Comparison of ENCODE assay signal across 9 cellular contexts in genomic region chr6:154247119-154247814, GRCh38.
DNase-seq lines count a peak whose midpoint lies in the region; ATAC-seq and TF ChIP-seq lines count a peak whose summit lies in the region.
"Had no signal": no experiment of that assay in that cellular context is flagged by ENCODE, and none has a peak within 500 bp of the region (broad histone marks: within the 10 kb centered on the region; RNA-seq: fewer than 3 reads in every experiment).

No MANE protein-coding gene starts in this region.

- H4K91ac ChIP-seq in mesenchymal stem cell (ENCODE audit: low read length) = no peak overlapping the region

- WGBS in mesenchymal stem cell = 41% methylated on average over 8 of the region's 12 CpGs
- 28 to 46% (median 39%) methylated on average over 12 of the region's 12 CpGs for WGBS in ovary, 3 donors

- TF ChIP-seq POLR2A in uterus (IDR thresholded peaks at IDR 0.05) (no peak), ovary (IDR thresholded peaks at IDR 0.05) (no peak)

- no peak overlapping the region for H2AK5ac ChIP-seq in mesenchymal stem cell (ENCODE audit: low read length, severe bottlenecking)

- H3K14ac ChIP-seq in mesenchymal stem cell (ENCODE audit: low read length in 2 of 2) = no peak overlapping the region

- H3K27me3 ChIP-seq in HL-60 (ENCODE audit: insufficient read depth, poor library complexity, severe bottlenecking) (no peaks in the 10 kb centered on the region), mucosa of rectum (ENCODE audit: control insufficient read depth in 2 of 2, insufficient read depth in 2 of 2, low read length in 2 of 2) (no peaks in the 10 kb centered on the region), mesenchymal stem cell (ENCODE audit: control insufficient read depth in 1 of 2, insufficient read depth in 1 of 2, low read length in 2 of 2) (no peaks in the 10 kb centered on the region), uterus (no peaks in the 10 kb centered on the region), ovary (no peaks in the 10 kb centered on the region)

- peaks cover 32% of the 10 kb centered on the region for H3K36me3 Mint-ChIP-seq in activated naive CD4-positive, alpha-beta T cell treated with anti-CD3 and anti-CD28 coated beads, Interleukin-2, amount 10 ng/mL, durations not matched to agents 7 days and 5 days

- no peak overlapping the region for H3K9ac ChIP-seq in mucosa of rectum (ENCODE audit: low read depth in 1 of 2, low read length in 2 of 2)
- H3K9ac ChIP-seq in mesenchymal stem cell (ENCODE audit: low read length) = no peak overlapping the region

- no peak overlapping the region for H4K8ac ChIP-seq in mesenchymal stem cell (ENCODE audit: low read length)

- H3K27ac Mint-ChIP-seq in activated naive CD4-positive, alpha-beta T cell treated with anti-CD3 and anti-CD28 coated beads, Interleukin-2, amount 10 ng/mL, durations not matched to agents 7 days and 5 days = peak overlapping the region; percentile 95

- H3K79me1 ChIP-seq in mesenchymal stem cell (replicated peaks; ENCODE audit: low read length, poor library complexity, severe bottlenecking) = no peaks in the 10 kb centered on the region

- intact Hi-C loops in uterus (cut with DNase I; ENCODE audit: low total_unique reads) = no loop called here
- intact Hi-C loops in ovary (cut with DNase I) = no loop called here

- H2AFZ ChIP-seq in mesenchymal stem cell (ENCODE audit: low read depth, low read length) = no peak overlapping the region

- no peak overlapping the region for H2BK12ac ChIP-seq in mesenchymal stem cell (ENCODE audit: low read length in 2 of 2)

- H3K4me3 ChIP-seq in HL-60 (replicated peaks; ENCODE audit: insufficient read depth, low read length) (peak overlapping the region; percentile 18), mucosa of rectum (ENCODE audit: low read length in 2 of 2) (peak overlapping the region; percentile 38 to 56), mesenchymal stem cell (ENCODE audit: insufficient read depth in 1 of 2, low read depth in 1 of 2, low read length in 2 of 2) (no peak overlapping the region), uterus (no peak overlapping the region), ovary (no peak overlapping the region)
- H3K4me3 ChIP-seq: K562 had no signal

- peaks cover 11% of the 10 kb centered on the region for H3K9me3 Mint-ChIP-seq in activated naive CD4-positive, alpha-beta T cell treated with anti-CD3 and anti-CD28 coated beads, Interleukin-2, amount 10 ng/mL, durations not matched to agents 7 days and 5 days

- DNase-seq in GF-D8 (lab: John Stamatoyannopoulos, UW) (peak; percentile 69), HL-60 (ENCODE audit: low read depth in 1 of 2, low spot score in 1 of 2) (peak in 1 of 2 experiments; percentile 41), mesenchymal stem cell (no peak), uterus (no peak), ovary (no peak)
- peak; percentile 46 for DNase-seq in activated naive CD4-positive, alpha-beta T cell treated with anti-CD3 and anti-CD28 coated beads, Interleukin-2, amount 10 ng/mL, durations not matched to agents 7 days and 5 days

- H3K4me2 ChIP-seq in mesenchymal stem cell (ENCODE audit: low read length, poor library complexity, severe bottlenecking) = no peak overlapping the region

- H3K36me3 ChIP-seq in mucosa of rectum (ENCODE audit: control insufficient read depth in 2 of 2, insufficient read depth in 2 of 2, low read length in 2 of 2) (no peaks in the 10 kb centered on the region), mesenchymal stem cell (ENCODE audit: control insufficient read depth in 1 of 2, insufficient read depth in 2 of 2, low read depth in 1 of 2, low read length in 2 of 2) (no peaks in the 10 kb centered on the region), uterus (no peaks in the 10 kb centered on the region), ovary (no peaks in the 10 kb centered on the region)

- peak overlapping the region; percentile 92 for H3K4me3 Mint-ChIP-seq in activated naive CD4-positive, alpha-beta T cell treated with anti-CD3 and anti-CD28 coated beads, Interleukin-2, amount 10 ng/mL, durations not matched to agents 7 days and 5 days

- no peak overlapping the region for H3K23ac ChIP-seq in mesenchymal stem cell (ENCODE audit: low read length in 2 of 2)

- H3K27me3 Mint-ChIP-seq in activated naive CD4-positive, alpha-beta T cell treated with anti-CD3 and anti-CD28 coated beads, Interleukin-2, amount 10 ng/mL, durations not matched to agents 7 days and 5 days = no peaks in the 10 kb centered on the region

- CTCF ChIA-PET in activated naive CD4-positive, alpha-beta T cell treated with anti-CD3 and anti-CD28 coated beads, Interleukin-2, amount 10 ng/mL, durations not matched to agents 7 days and 5 days (lab: Charles Lee) = interaction anchor here (0.6 to 2.7 kb wide), 8 partner anchors 9 to 92 kb away, joined by 3 to 10 read pairs (median 4); no protein-coding TSS in a partner anchor

- H2BK15ac ChIP-seq in mesenchymal stem cell (ENCODE audit: low read depth, poor library complexity, severe bottlenecking) = no peak overlapping the region

- H3K4me1 ChIP-seq in mucosa of rectum (ENCODE audit: control insufficient read depth in 2 of 2, insufficient read depth in 2 of 2, low read length in 2 of 2) (peaks cover 0 to 2% of the 10 kb centered on the region in 2 donors), mesenchymal stem cell (ENCODE audit: control insufficient read depth, insufficient read depth, low read depth, low read length) (peaks cover 4% of the 10 kb centered on the region), uterus (no peaks in the 10 kb centered on the region), ovary (ENCODE audit: insufficient read depth) (no peaks in the 10 kb centered on the region)

- H3K27ac ChIP-seq in HL-60 (replicated peaks) (peak overlapping the region; percentile 21), mucosa of rectum (ENCODE audit: low read depth in 2 of 2, low read length in 2 of 2) (peak overlapping the region in 1 of 2 donors; percentile 7), mesenchymal stem cell (ENCODE audit: low read length, poor library complexity, severe bottlenecking) (no peak overlapping the region), uterus (no peak overlapping the region), ovary (no peak overlapping the region)

- H3K4me1 Mint-ChIP-seq in activated naive CD4-positive, alpha-beta T cell treated with anti-CD3 and anti-CD28 coated beads, Interleukin-2, amount 10 ng/mL, durations not matched to agents 7 days and 5 days = peaks cover 86% of the 10 kb centered on the region

- H2BK120ac ChIP-seq in mesenchymal stem cell (ENCODE audit: low read depth, low read length) = no peak overlapping the region

- H2BK5ac ChIP-seq in mesenchymal stem cell (ENCODE audit: low read depth, low read length, poor library complexity, severe bottlenecking) = no peak overlapping the region

- H3K9me3 ChIP-seq in mucosa of rectum (ENCODE audit: control insufficient read depth in 2 of 2, low read length in 2 of 2) = no peaks in the 10 kb centered on the region
- no peaks in the 10 kb centered on the region for H3K9me3 ChIP-seq in mesenchymal stem cell (ENCODE audit: control insufficient read depth, low read length)
- H3K9me3 ChIP-seq in uterus = no peaks in the 10 kb centered on the region
- H3K9me3 ChIP-seq in ovary = no peaks in the 10 kb centered on the region

- TF ChIP-seq EP300 in ovary (IDR thresholded peaks at IDR 0.05) = no peak

- TF ChIP-seq CTCF in HL-60 (IDR thresholded peaks at IDR 0.05; ENCODE audit: insufficient read depth, low read length) = no peak
- TF ChIP-seq CTCF in uterus (IDR thresholded peaks at IDR 0.05) = no peak
- no peak for TF ChIP-seq CTCF in ovary (IDR thresholded peaks at IDR 0.05)

- no peak overlapping the region for H3K4ac ChIP-seq in mesenchymal stem cell (ENCODE audit: low read depth in 1 of 2, low read length in 2 of 2)

- peak; percentile 33 for ATAC-seq in GM21423 (IDR thresholded peaks at IDR 0.05; ENCODE audit: unreplicated experiment)
- ATAC-seq: K562 had no signal

- no peak overlapping the region for H3K18ac ChIP-seq in mesenchymal stem cell (ENCODE audit: low read depth in 1 of 2, low read length in 2 of 2)

Comparison
In these comparisons a context has a peak if more than half of its experiments do, and no peak if none do; other contexts are left out.
1. DNase-seq: peak in GF-D8 (single experiment) and activated naive CD4-positive, alpha-beta T cell treated with anti-CD3 and anti-CD28 coated beads, Interleukin-2, amount 10 ng/mL, durations not matched to agents 7 days and 5 days (single experiment); none in mesenchymal stem cell (single experiment), uterus (0 of 2) and ovary (0 of 5).
2. H3K4me3 ChIP-seq: peak in HL-60 (single experiment) and mucosa of rectum (2 of 2); none in mesenchymal stem cell (0 of 2), uterus (0 of 2) and ovary (single experiment).